ENCODE assay signal across 1 cellular context in the genomic region with DNA sequence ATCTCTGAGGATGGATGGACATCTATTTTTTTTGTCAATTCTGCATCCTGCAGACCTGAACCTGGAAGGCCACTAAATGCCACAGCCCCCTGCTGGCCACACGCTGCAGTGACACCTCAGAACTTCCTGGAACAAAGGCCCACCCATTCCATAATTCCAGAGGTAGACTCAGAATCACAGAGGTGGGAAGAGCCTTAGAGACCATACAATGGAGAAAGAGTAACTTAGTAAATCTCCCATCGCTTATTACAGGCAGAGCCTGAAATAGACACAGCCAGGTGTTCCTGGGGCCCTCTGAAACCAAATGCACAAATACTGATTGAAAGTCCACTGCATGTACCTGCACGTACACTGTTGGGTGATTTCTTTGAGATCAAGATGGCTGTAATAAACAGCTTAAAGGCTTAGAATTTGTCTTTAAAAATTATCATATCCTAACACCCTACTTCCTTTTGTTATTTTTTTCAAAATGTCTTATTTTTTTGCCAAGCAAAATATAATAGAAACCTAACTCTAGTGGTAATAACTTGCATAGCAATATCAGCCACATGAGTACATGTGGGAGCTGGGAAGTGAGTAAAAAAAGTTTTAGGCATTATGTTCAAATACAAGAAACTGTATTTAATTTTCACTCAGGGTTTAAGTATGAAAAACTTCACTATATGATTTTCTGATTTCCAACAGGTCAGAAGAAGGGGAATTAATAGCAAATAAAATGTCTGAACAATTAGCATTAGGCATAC.
TF ChIP-seq lines count a peak whose summit lies in the region.

No MANE protein-coding gene starts in this region.

TF ChIP-seq in H1, 55 proteins besides CTCF, POLR2A, EP300 and RAD21 (continued from another document):
- TF ChIP-seq MAX (IDR thresholded peaks at IDR 0.05) (no peak), TAF1 (IDR thresholded peaks at IDR 0.05; ENCODE audit: low read depth, low read length) (no peak), SIX5 (IDR thresholded peaks at IDR 0.05; ENCODE audit: low read depth, low read length) (no peak), NANOG (IDR thresholded peaks at IDR 0.05; ENCODE audit: insufficient read depth, low read depth, low read length, poor library complexity, severe bottlenecking) (no peak), SP2 (IDR thresholded peaks at IDR 0.05; ENCODE audit: low read length) (no peak), TEAD4 (IDR thresholded peaks at IDR 0.05; ENCODE audit: low read depth, low read length) (peak; percentile 53; the same call in 1 of the 2 replicates), BACH1 (IDR thresholded peaks at IDR 0.05; ENCODE audit: low read length) (no peak), HDAC2 (IDR thresholded peaks at IDR 0.05; ENCODE audit: borderline replicate concordance in 1 of 2, low read depth in 2 of 2, low read length in 2 of 2) (0 out of 4 replicates have a peak, but pooled peaks of 1 of the 2 experiments have one; percentile 32)
- TF ChIP-seq, protein P1, sequence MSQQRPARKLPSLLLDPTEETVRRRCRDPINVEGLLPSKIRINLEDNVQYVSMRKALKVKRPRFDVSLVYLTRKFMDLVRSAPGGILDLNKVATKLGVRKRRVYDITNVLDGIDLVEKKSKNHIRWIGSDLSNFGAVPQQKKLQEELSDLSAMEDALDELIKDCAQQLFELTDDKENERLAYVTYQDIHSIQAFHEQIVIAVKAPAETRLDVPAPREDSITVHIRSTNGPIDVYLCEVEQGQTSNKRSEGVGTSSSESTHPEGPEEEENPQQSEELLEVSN (IDR thresholded peaks at IDR 0.05), result no peak
